Comparison of ENCODE assay signal across 12 cellular contexts in the genomic region with DNA sequence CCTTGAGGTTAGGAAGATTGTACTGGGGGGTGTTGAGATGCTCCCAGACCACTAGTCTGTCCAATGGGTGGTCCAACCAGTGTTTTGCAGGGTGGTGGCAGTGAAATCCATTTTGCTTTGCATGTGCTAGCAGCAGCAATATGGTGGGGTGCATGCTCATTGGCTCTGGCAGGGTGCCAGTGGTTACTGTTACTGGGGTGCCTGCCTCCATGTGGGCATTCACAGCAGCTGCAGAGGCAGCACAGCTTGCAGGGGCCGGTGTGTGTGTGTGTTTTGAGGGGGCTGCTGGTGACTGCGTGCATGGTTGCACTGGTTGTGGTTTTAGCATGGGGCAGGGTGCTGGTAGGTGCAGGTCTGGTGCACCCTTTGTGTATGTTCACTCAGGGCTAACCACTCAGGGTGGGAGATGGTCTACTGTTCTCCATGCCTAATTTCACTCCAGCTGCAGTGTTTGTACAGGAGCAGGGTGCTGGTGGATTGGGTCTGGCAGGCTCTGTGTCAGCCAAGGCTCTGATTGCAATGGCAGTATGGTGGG.
"Had no signal": no experiment of that assay in that cellular context is flagged by ENCODE, and none has a peak within 500 bp of the region (broad histone marks: within the 10 kb centered on the region; RNA-seq: fewer than 3 reads in every experiment).

No MANE protein-coding gene starts in this region.

- H3K27me3 ChIP-seq: heart left ventricle, tibial artery had no signal

- H3K4me1 ChIP-seq: heart left ventricle, tibial artery had no signal

- FAIRE-seq: colon had no signal

- H3K36me3 ChIP-seq: heart left ventricle, tibial artery had no signal

- ATAC-seq: mucosa of descending colon; naive thymus-derived CD8-positive, alpha-beta T cell had no signal

- DNase-seq: dermis blood vessel endothelial cell; foreskin melanocyte; hippocampal formation; mammary epithelial cell; mucosa of descending colon; stimulated activated CD4-positive, alpha-beta T cell treated with anti-CD3 and anti-CD28 coated beads, Interleukin-12 subunit alpha, Interleukin-12 subunit beta, amount 100 ng/mL, for 4 hours; stimulated activated naive CD4-positive, alpha-beta T cell; tibial artery had no signal

- H3K27ac ChIP-seq: heart left ventricle, skin epidermis, tibial artery had no signal

- H3K4me3 ChIP-seq: heart left ventricle, mucosa of descending colon, skin epidermis, tibial artery had no signal
